In genomic region chr7:45138433-45139267, GRCh38 we compare ENCODE assay signal across 1 cellular context.
TF ChIP-seq lines count a peak whose summit lies in the region.

No MANE protein-coding gene starts in this region.

TF ChIP-seq in K562, 482 proteins besides CTCF, POLR2A, EP300 and RAD21 (continued from another document and continues in another):
- TF ChIP-seq MNT (conservative IDR thresholded peaks at IDR 0.05) = no peak; a peak in 1 of 4 replicates
- no peak for TF ChIP-seq THRAP3 (IDR thresholded peaks at IDR 0.05; ENCODE audit: borderline replicate concordance)
- TF ChIP-seq RFX5 (IDR thresholded peaks at IDR 0.05; ENCODE audit: low read depth, low read length) = no peak
- no peak for TF ChIP-seq DIDO1 (tag; IDR thresholded peaks at IDR 0.05; ENCODE audit: low read depth)
- no peak for TF ChIP-seq ZKSCAN3 (CRISPR knock-in tag; IDR thresholded peaks at IDR 0.05)
- peak; percentile 57 for TF ChIP-seq TCF3 (CRISPR knock-in tag; IDR thresholded peaks at IDR 0.05)
- no peak for TF ChIP-seq NFIC (IDR thresholded peaks at IDR 0.05)
- no peak for TF ChIP-seq KDM2B (CRISPR knock-in tag; IDR thresholded peaks at IDR 0.05)
- no peak for TF ChIP-seq ZNF124 (CRISPR knock-in tag; IDR thresholded peaks at IDR 0.05)
- TF ChIP-seq ZNF316 (IDR thresholded peaks at IDR 0.05) = peak; percentile 44
- no peak for TF ChIP-seq ATF1 (CRISPR knock-in tag; IDR thresholded peaks at IDR 0.05)
- peak; percentile 70 for TF ChIP-seq ATF1 (tag; IDR thresholded peaks at IDR 0.05)
- no peak for TF ChIP-seq MCM3 (IDR thresholded peaks at IDR 0.05)
- no peak for TF ChIP-seq ZNF445 (CRISPR knock-in tag; IDR thresholded peaks at IDR 0.05; ENCODE audit: low read depth)
- TF ChIP-seq ZNF133 (CRISPR knock-in tag; IDR thresholded peaks at IDR 0.05) = no peak
- peak; percentile 57 for TF ChIP-seq FOSL1 (tag; conservative IDR thresholded peaks at IDR 0.05)
- TF ChIP-seq ZBTB5 (IDR thresholded peaks at IDR 0.05) = no peak
- peak in 1 of 2 experiments; percentile 43 for TF ChIP-seq AFF1 (IDR thresholded peaks at IDR 0.05; ENCODE audit: low read depth in 1 of 2, partially characterized antibody in 2 of 2)
- no peak for TF ChIP-seq HMGN3 (IDR thresholded peaks at IDR 0.05; ENCODE audit: borderline replicate concordance, extremely low read depth, insufficient read length, low read depth, low read length)
- TF ChIP-seq MTA2 (IDR thresholded peaks at IDR 0.05; ENCODE audit: low read depth) = no peak
- no peak for TF ChIP-seq NR4A1 (CRISPR knock-in tag; IDR thresholded peaks at IDR 0.05)
- peak; percentile 74; the same call in 1 of the 2 replicates for TF ChIP-seq NR4A1 (tag; IDR thresholded peaks at IDR 0.05)
- no peak for TF ChIP-seq HDAC6 (IDR thresholded peaks at IDR 0.05; ENCODE audit: low read depth, low read length)
- no peak for TF ChIP-seq ZNF740 (CRISPR knock-in tag; IDR thresholded peaks at IDR 0.05)
- no peak for TF ChIP-seq ZNF740 (tag; IDR thresholded peaks at IDR 0.05)
- no peak for TF ChIP-seq ZNF121 (CRISPR knock-in tag; conservative IDR thresholded peaks at IDR 0.05)
- TF ChIP-seq ZBTB40 (IDR thresholded peaks at IDR 0.05) = no peak
- no peak for TF ChIP-seq ZBTB40 (CRISPR knock-in tag; IDR thresholded peaks at IDR 0.05)
- TF ChIP-seq SREBF1 (IDR thresholded peaks at IDR 0.05; ENCODE audit: borderline replicate concordance, low read depth, low read length) = no peak
- TF ChIP-seq MEF2A (IDR thresholded peaks at IDR 0.05; ENCODE audit: control insufficient read depth, low read depth, low read length) = no peak
- no peak for TF ChIP-seq ZNF165 (CRISPR knock-in tag; IDR thresholded peaks at IDR 0.05; ENCODE audit: borderline replicate concordance)
- no peak for TF ChIP-seq SMARCC2 (IDR thresholded peaks at IDR 0.05; ENCODE audit: low read depth)
- TF ChIP-seq SRF (CRISPR knock-in tag; IDR thresholded peaks at IDR 0.05) = no peak; a peak in 1 of 4 replicates
- TF ChIP-seq CSDE1 (IDR thresholded peaks at IDR 0.05) = no peak
- no peak for TF ChIP-seq ZFP1 (CRISPR knock-in tag; IDR thresholded peaks at IDR 0.05)
- no peak for TF ChIP-seq TAF9B (IDR thresholded peaks at IDR 0.05; ENCODE audit: partially characterized antibody)
- no peak for TF ChIP-seq ZNF277 (CRISPR knock-in tag; IDR thresholded peaks at IDR 0.05; ENCODE audit: borderline replicate concordance)
- no peak for TF ChIP-seq E2F4 (CRISPR knock-in tag; IDR thresholded peaks at IDR 0.05; ENCODE audit: low read depth)
- no peak for TF ChIP-seq ZBTB8A (IDR thresholded peaks at IDR 0.05; ENCODE audit: partially characterized antibody)
- peak; percentile 25 for TF ChIP-seq KDM5B (IDR thresholded peaks at IDR 0.05; ENCODE audit: insufficient replicate concordance, low read depth, low read length)
- TF ChIP-seq ETV1 (tag; conservative IDR thresholded peaks at IDR 0.05; ENCODE audit: low read depth) = peak; percentile 29; the same call in 1 of the 2 replicates
- no peak for TF ChIP-seq ZKSCAN1 (IDR thresholded peaks at IDR 0.05; ENCODE audit: low read depth, low read length)
- TF ChIP-seq POU5F1 (IDR thresholded peaks at IDR 0.05; ENCODE audit: borderline replicate concordance, low read depth, low read length, partially characterized antibody) = no peak
- TF ChIP-seq ZBTB34 (CRISPR knock-in tag; IDR thresholded peaks at IDR 0.05) = no peak
- no peak for TF ChIP-seq SMAD2 (IDR thresholded peaks at IDR 0.05; ENCODE audit: low read depth, low read length)
- no peak for TF ChIP-seq RHOXF2B (CRISPR knock-in tag; conservative IDR thresholded peaks at IDR 0.05)
